21 cellular contexts compared by ENCODE assay signal in genomic region chr21:46665566-46665965, GRCh38. TPM values are rescaled to one million over a fixed set of nuclear protein-coding genes. Genes with fewer than 3 reads are reported as not detected.
DNase-seq lines count a peak whose midpoint lies in the region; ATAC-seq, FAIRE-seq and TF ChIP-seq lines count a peak whose summit lies in the region.
"Had no signal": no experiment of that assay in that cellular context is flagged by ENCODE, and none has a peak within 500 bp of the region (broad histone marks: within the 10 kb centered on the region; RNA-seq: fewer than 3 reads in every experiment).

No MANE protein-coding gene starts in this region.

- H3K4me3 Mint-ChIP-seq in activated CD8-positive, alpha-beta memory T cell treated with anti-CD3 and anti-CD28 coated beads, Interleukin-2, amount 10 ng/mL, durations not matched to agents 7 days and 5 days = peak overlapping the region; percentile 9
- no peak overlapping the region for H3K4me3 Mint-ChIP-seq in stimulated activated effector memory CD8-positive, alpha-beta T cell treated with anti-CD3 and anti-CD28 coated beads, Interleukin-12 subunit alpha, Interleukin-12 subunit beta, amount 100 ng/mL, for 72 hours
- H3K4me3 Mint-ChIP-seq: GM23338, HFFc6 had no signal

- TF ChIP-seq CTCF in kidney (IDR thresholded peaks at IDR 0.05; ENCODE audit: borderline replicate concordance, extremely low read depth, insufficient read depth) = no peak

- no peak overlapping the region for H3K4me3 ChIP-seq in kidney (ENCODE audit: low read length in 2 of 2)
- H3K4me3 ChIP-seq: GM23338, MG63 had no signal

- intact Hi-C loops in kidney (cut with DNase I) = no loop called here

- no peak overlapping the region for H3K9ac ChIP-seq in kidney (ENCODE audit: low read length in 2 of 2)

- no peak overlapping the region for H3K27ac ChIP-seq in kidney (ENCODE audit: low read depth in 2 of 2, low read length in 2 of 2)

- peaks cover 4 to 7% of the 10 kb centered on the region in 2 donors for H3K36me3 ChIP-seq in kidney (ENCODE audit: control insufficient read depth in 1 of 2, insufficient read depth in 2 of 2, low read length in 2 of 2)

- no peak for FAIRE-seq in kidney (lab: Jason Lieb, UNC)

- peaks cover 3% of the 10 kb centered on the region for H3K36me3 Mint-ChIP-seq in activated CD8-positive, alpha-beta memory T cell treated with anti-CD3 and anti-CD28 coated beads, Interleukin-2, amount 10 ng/mL, durations not matched to agents 7 days and 5 days
- peaks cover 17% of the 10 kb centered on the region for H3K36me3 Mint-ChIP-seq in stimulated activated effector memory CD8-positive, alpha-beta T cell treated with anti-CD3 and anti-CD28 coated beads, Interleukin-12 subunit alpha, Interleukin-12 subunit beta, amount 100 ng/mL, for 72 hours

- no peaks in the 10 kb centered on the region for H3K9me3 ChIP-seq in kidney (ENCODE audit: control insufficient read depth in 1 of 2, low read length in 2 of 2)
- H3K9me3 ChIP-seq: MG63 had no signal

- H3K9me3 Mint-ChIP-seq in activated CD8-positive, alpha-beta memory T cell treated with anti-CD3 and anti-CD28 coated beads, Interleukin-2, amount 10 ng/mL, durations not matched to agents 7 days and 5 days (ENCODE audit: low read depth) = no peaks in the 10 kb centered on the region
- H3K9me3 Mint-ChIP-seq in stimulated activated effector memory CD8-positive, alpha-beta T cell treated with anti-CD3 and anti-CD28 coated beads, Interleukin-12 subunit alpha, Interleukin-12 subunit beta, amount 100 ng/mL, for 72 hours = no peaks in the 10 kb centered on the region
- H3K9me3 Mint-ChIP-seq: GM23338, HFFc6 had no signal

- H3K27ac Mint-ChIP-seq in activated CD8-positive, alpha-beta memory T cell treated with anti-CD3 and anti-CD28 coated beads, Interleukin-2, amount 10 ng/mL, durations not matched to agents 7 days and 5 days = no peak overlapping the region
- no peak overlapping the region for H3K27ac Mint-ChIP-seq in stimulated activated effector memory CD8-positive, alpha-beta T cell treated with anti-CD3 and anti-CD28 coated beads, Interleukin-12 subunit alpha, Interleukin-12 subunit beta, amount 100 ng/mL, for 72 hours
- H3K27ac Mint-ChIP-seq: GM23338, HFFc6 had no signal

- CTCF ChIA-PET in activated CD8-positive, alpha-beta memory T cell treated with anti-CD3 and anti-CD28 coated beads, Interleukin-2, amount 10 ng/mL, durations not matched to agents 7 days and 5 days (lab: Charles Lee) = interaction anchor here (1.4 to 2.4 kb wide), 3 partner anchors 9 to 340 kb away, joined by 3 to 7 read pairs (median 3); no protein-coding TSS in a partner anchor

- peaks cover 0 to 3% of the 10 kb centered on the region in 2 donors for H3K4me1 ChIP-seq in kidney (ENCODE audit: control insufficient read depth in 1 of 2, insufficient read depth in 1 of 2, low read depth in 1 of 2, low read length in 2 of 2)

- no peak for DNase-seq in activated CD8-positive, alpha-beta memory T cell treated with anti-CD3 and anti-CD28 coated beads, Interleukin-2, amount 10 ng/mL, durations not matched to agents 7 days and 5 days
- no peak for DNase-seq in activated CD8-positive, alpha-beta memory T cell treated with anti-CD3 and anti-CD28 coated beads, Interleukin-2, amount 50 U/mL, for 4 hours
- DNase-seq in M059J (ENCODE audit: low read depth) (peak; percentile 15), foreskin melanocyte (peak; percentile 64), kidney (no peak), DMS79 (lab: John Stamatoyannopoulos, UW) (no peak)
- DNase-seq in stimulated activated effector memory CD8-positive, alpha-beta T cell treated with anti-CD3 and anti-CD28 coated beads, Interleukin-12 subunit alpha, Interleukin-12 subunit beta, amount 100 ng/mL, for 72 hours (ENCODE audit: low spot score in 2 of 2) = no peak
- DNase-seq: C1 segment of cervical spinal cord; Calu3; DMS79 treated with DMSO at 0.1 percent for 48 hours; GDM1; HFFc6; KG1; MG63; NCI-H1092 treated with DMSO at 0.1 percent for 48 hours; NCI-H1694; NCI-H2107; NCI-H69; NK-92 treated with Interleukin-12 subunit alpha and Interleukin-12 subunit beta, amount 100 ng/mL, for 24 hours had no signal

- H3K27me3 Mint-ChIP-seq in activated CD8-positive, alpha-beta memory T cell treated with anti-CD3 and anti-CD28 coated beads, Interleukin-2, amount 10 ng/mL, durations not matched to agents 7 days and 5 days = peaks cover 11% of the 10 kb centered on the region

- ATAC-seq in activated CD8-positive, alpha-beta memory T cell treated with anti-CD3 and anti-CD28 coated beads, Interleukin-2, amount 10 ng/mL, durations not matched to agents 7 days and 5 days = no peak
- peak; percentile 69 for ATAC-seq in stimulated activated effector memory CD8-positive, alpha-beta T cell treated with anti-CD3 and anti-CD28 coated beads, Interleukin-12 subunit alpha, Interleukin-12 subunit beta, amount 100 ng/mL, for 72 hours
- ATAC-seq in GM21515 (IDR thresholded peaks at IDR 0.05; ENCODE audit: unreplicated experiment) = no peak
- ATAC-seq: GM23338 had no signal

- H3K4me1 Mint-ChIP-seq in activated CD8-positive, alpha-beta memory T cell treated with anti-CD3 and anti-CD28 coated beads, Interleukin-2, amount 10 ng/mL, durations not matched to agents 7 days and 5 days = peaks cover 21% of the 10 kb centered on the region
- H3K4me1 Mint-ChIP-seq in stimulated activated effector memory CD8-positive, alpha-beta T cell treated with anti-CD3 and anti-CD28 coated beads, Interleukin-12 subunit alpha, Interleukin-12 subunit beta, amount 100 ng/mL, for 72 hours = peaks cover 14% of the 10 kb centered on the region

RNA-seq across cellular contexts. Expression of gene PRMT2, which starts 30.1 kb away (rescaled TPM):
- 100 to 1,000 TPM in 1 of 2 experiments, 10 to 100 TPM in 1; 99.7 to 107 TPM for total RNA-seq in activated CD8-positive, alpha-beta memory T cell treated with anti-CD3 and anti-CD28 coated beads, Interleukin-2, amount 10 ng/mL, durations not matched to agents 7 days and 5 days
- total RNA-seq in M059J (2014; rRNA removed; shearing (Covaris generic)) = 75.0 and 117 TPM in 2 replicates
- 100 TPM for total RNA-seq in kidney
- polyA plus RNA-seq in kidney (ENCODE audit: insufficient read depth, low read depth, low replicate concordance) = 82.6 TPM

Comparison
In these comparisons a context has a peak if more than half of its experiments do, and no peak if none do; other contexts are left out.
1. DNase-seq: peak in M059J (single experiment) and foreskin melanocyte (single experiment); none in activated CD8-positive, alpha-beta memory T cell treated with anti-CD3 and anti-CD28 coated beads, Interleukin-2, amount 10 ng/mL, durations not matched to agents 7 days and 5 days (single experiment), activated CD8-positive, alpha-beta memory T cell treated with anti-CD3 and anti-CD28 coated beads, Interleukin-2, amount 50 U/mL, for 4 hours (single experiment), stimulated activated effector memory CD8-positive, alpha-beta T cell treated with anti-CD3 and anti-CD28 coated beads, Interleukin-12 subunit alpha, Interleukin-12 subunit beta, amount 100 ng/mL, for 72 hours (0 of 2), kidney (single experiment) and DMS79 (single experiment).